ENCODE assay signal across 30 cellular contexts in genomic region chr4:124167602-124168001, GRCh38.
DNase-seq lines count a peak whose midpoint lies in the region; ATAC-seq and TF ChIP-seq lines count a peak whose summit lies in the region.
"Had no signal": no experiment of that assay in that cellular context is flagged by ENCODE, and none has a peak within 500 bp of the region (broad histone marks: within the 10 kb centered on the region; RNA-seq: fewer than 3 reads in every experiment).

No MANE protein-coding gene starts in this region.

- DNase-seq in EL (peak; percentile 2), M059J (ENCODE audit: low read depth) (peak; percentile 50), neural progenitor cell (ENCODE audit: low spot score) (no peak), erythroblast (lab: John Stamatoyannopoulos, UW) (no peak), nephron progenitor cell (no peak), NCI-H748 (lab: John Stamatoyannopoulos, UW; ENCODE audit: unreplicated experiment) (no peak)
- DNase-seq: activated CD4-positive, alpha-beta T cell treated with anti-CD3 and anti-CD28 coated beads, Interleukin-2, amount 50 U/mL, for 48 hours; activated naive CD4-positive, alpha-beta T cell treated with anti-CD3 and anti-CD28 coated beads for 36 hours; adrenal gland; effector CD8-positive, alpha-beta T cell; HFFc6; left ventricle myocardium inferior; midbrain; NCI-H1105 treated with DMSO at 0.1 percent for 48 hours; NCI-H2029; NCI-H526; stimulated activated CD4-positive, alpha-beta T cell treated with anti-CD3 and anti-CD28 coated beads, Interleukin-12 subunit alpha, Interleukin-12 subunit beta, amount 100 ng/mL, for 4 hours; stimulated activated CD4-positive, alpha-beta T cell treated with anti-CD3 and anti-CD28 coated beads, Interleukin-4, amount 100 ng/mL, for 4 hours; stimulated activated naive B cell treated with anti-CD40 and anti-IgM and Interleukin-4, amounts not matched to agents 10 μg/mL and 1 μg/mL and 100 μg/mL, for 72 hours; T-helper 1 cell had no signal

- H3K9me3 Mint-ChIP-seq in neural progenitor cell (peaks cover 10% of the 10 kb centered on the region), nephron progenitor cell (peaks cover 44% of the 10 kb centered on the region)
- H3K9me3 Mint-ChIP-seq: activated T-helper 1 cell treated with anti-CD3 and anti-CD28 coated beads, Interleukin-12 subunit alpha, Interleukin-12 subunit beta, Interleukin-2, Interleukin-4 antibody, amounts not matched to agents 30 ng/mL and 10 ng/mL and 1 ng/mL, durations not matched to agents 14 hours and 24 hours and 36 hours had no signal

- no peak overlapping the region for H3K9ac ChIP-seq in neural progenitor cell
- H3K9ac ChIP-seq: parathyroid adenoma had no signal

- H3K4me3 Mint-ChIP-seq in neural progenitor cell, result no peak overlapping the region
- H3K4me3 Mint-ChIP-seq in nephron progenitor cell, result no peak overlapping the region
- H3K4me3 Mint-ChIP-seq: activated naive CD4-positive, alpha-beta T cell treated with anti-CD3 and anti-CD28 coated beads for 36 hours; activated T-helper 1 cell treated with anti-CD3 and anti-CD28 coated beads, Interleukin-12 subunit alpha, Interleukin-12 subunit beta, Interleukin-2, Interleukin-4 antibody, amounts not matched to agents 30 ng/mL and 10 ng/mL and 1 ng/mL, durations not matched to agents 14 hours and 24 hours and 36 hours; HFFc6; nephron; stimulated activated naive B cell treated with anti-CD40 and anti-IgM and Interleukin-4, amounts not matched to agents 10 μg/mL and 1 μg/mL and 100 μg/mL, for 72 hours had no signal

- TF ChIP-seq POLR2A in GM18505 (IDR thresholded peaks at IDR 0.05; ENCODE audit: borderline replicate concordance, extremely low read depth, insufficient read depth, insufficient read length), result no peak
- TF ChIP-seq POLR2A in erythroblast (IDR thresholded peaks at IDR 0.05; ENCODE audit: low read length), result no peak

- H3K27me3 Mint-ChIP-seq in neural progenitor cell (ENCODE audit: insufficient read depth, low read depth), result no peaks in the 10 kb centered on the region
- no peaks in the 10 kb centered on the region for H3K27me3 Mint-ChIP-seq in nephron progenitor cell (ENCODE audit: low read depth, poor library complexity)

- peak; percentile 54 for ATAC-seq in esophagus mucosa
- no peak for ATAC-seq in GM18505 (IDR thresholded peaks at IDR 0.05; ENCODE audit: unreplicated experiment)
- ATAC-seq: activated CD4-positive, CD25-positive, alpha-beta regulatory T cell treated with anti-CD3 and anti-CD28 coated beads, Interleukin-2, amount 50 U/mL, for 24 hours; GM12878; Panc1; stimulated activated naive B cell treated with anti-CD40 and anti-IgM and Interleukin-4, amounts not matched to agents 10 μg/mL and 1 μg/mL and 100 μg/mL, for 72 hours had no signal

- H3K9me3 ChIP-seq in neural progenitor cell (ENCODE audit: low read depth), result no peaks in the 10 kb centered on the region
- H3K9me3 ChIP-seq: adrenal gland had no signal

- no peak overlapping the region for H3K27ac ChIP-seq in neural progenitor cell
- H3K27ac ChIP-seq: adrenal gland, left ventricle myocardium inferior, parathyroid adenoma, right atrium auricular region, suprapubic skin had no signal

- H3K27me3 ChIP-seq in neural progenitor cell, result no peaks in the 10 kb centered on the region
- H3K27me3 ChIP-seq: adrenal gland, right atrium auricular region, suprapubic skin had no signal

- H3K4me3 ChIP-seq in neural progenitor cell, result no peak overlapping the region
- H3K4me3 ChIP-seq: adrenal gland, GM12878, left ventricle myocardium inferior, right atrium auricular region, suprapubic skin had no signal

- H3K36me3 Mint-ChIP-seq in neural progenitor cell (no peaks in the 10 kb centered on the region), nephron progenitor cell (ENCODE audit: low read depth) (peaks cover 8% of the 10 kb centered on the region)

- no peaks in the 10 kb centered on the region for H3F3A ChIP-seq in neural progenitor cell (ENCODE audit: low read depth)

- no peaks in the 10 kb centered on the region for H3K4me1 ChIP-seq in neural progenitor cell
- H3K4me1 ChIP-seq: adrenal gland, left ventricle myocardium inferior, parathyroid adenoma, right atrium auricular region, suprapubic skin had no signal

- H3K4me1 Mint-ChIP-seq in neural progenitor cell, result peaks cover 10% of the 10 kb centered on the region
- H3K4me1 Mint-ChIP-seq in nephron progenitor cell, result no peaks in the 10 kb centered on the region
- H3K4me1 Mint-ChIP-seq: nephron; stimulated activated naive B cell treated with anti-CD40 and anti-IgM and Interleukin-4, amounts not matched to agents 10 μg/mL and 1 μg/mL and 100 μg/mL, for 72 hours had no signal

- H4K20me1 ChIP-seq in neural progenitor cell (ENCODE audit: low read depth), result no peaks in the 10 kb centered on the region

- no peak overlapping the region for H3K4me2 ChIP-seq in neural progenitor cell

- TF ChIP-seq CTCF in neural progenitor cell (IDR thresholded peaks at IDR 0.05) (no peak), nephron progenitor cell (IDR thresholded peaks at IDR 0.05) (no peak)

- H3K27ac Mint-ChIP-seq in neural progenitor cell (no peak overlapping the region), nephron progenitor cell (no peak overlapping the region)
- H3K27ac Mint-ChIP-seq: activated naive CD4-positive, alpha-beta T cell treated with anti-CD3 and anti-CD28 coated beads for 36 hours; activated T-helper 1 cell treated with anti-CD3 and anti-CD28 coated beads, Interleukin-12 subunit alpha, Interleukin-12 subunit beta, Interleukin-2, Interleukin-4 antibody, amounts not matched to agents 30 ng/mL and 10 ng/mL and 1 ng/mL, durations not matched to agents 14 hours and 24 hours and 36 hours; HFFc6; nephron; stimulated activated naive B cell treated with anti-CD40 and anti-IgM and Interleukin-4, amounts not matched to agents 10 μg/mL and 1 μg/mL and 100 μg/mL, for 72 hours had no signal

- no peaks in the 10 kb centered on the region for H3K79me2 ChIP-seq in neural progenitor cell (ENCODE audit: low read depth)
- H3K79me2 ChIP-seq: parathyroid adenoma had no signal

- peak overlapping the region; percentile 12 for H2AFZ ChIP-seq in neural progenitor cell (replicated peaks)
- H2AFZ ChIP-seq: parathyroid adenoma had no signal

- H3K36me3 ChIP-seq in neural progenitor cell, result no peaks in the 10 kb centered on the region
- H3K36me3 ChIP-seq: adrenal gland, left ventricle myocardium inferior, right atrium auricular region, suprapubic skin had no signal

Comparison
In these comparisons a context has a peak if more than half of its experiments do, and no peak if none do; other contexts are left out.
1. DNase-seq: peak in EL (single experiment) and M059J (single experiment); none in neural progenitor cell (single experiment), erythroblast (0 of 2), nephron progenitor cell (single experiment) and NCI-H748 (single experiment).